2 cellular contexts compared by ENCODE assay signal in the genomic region with DNA sequence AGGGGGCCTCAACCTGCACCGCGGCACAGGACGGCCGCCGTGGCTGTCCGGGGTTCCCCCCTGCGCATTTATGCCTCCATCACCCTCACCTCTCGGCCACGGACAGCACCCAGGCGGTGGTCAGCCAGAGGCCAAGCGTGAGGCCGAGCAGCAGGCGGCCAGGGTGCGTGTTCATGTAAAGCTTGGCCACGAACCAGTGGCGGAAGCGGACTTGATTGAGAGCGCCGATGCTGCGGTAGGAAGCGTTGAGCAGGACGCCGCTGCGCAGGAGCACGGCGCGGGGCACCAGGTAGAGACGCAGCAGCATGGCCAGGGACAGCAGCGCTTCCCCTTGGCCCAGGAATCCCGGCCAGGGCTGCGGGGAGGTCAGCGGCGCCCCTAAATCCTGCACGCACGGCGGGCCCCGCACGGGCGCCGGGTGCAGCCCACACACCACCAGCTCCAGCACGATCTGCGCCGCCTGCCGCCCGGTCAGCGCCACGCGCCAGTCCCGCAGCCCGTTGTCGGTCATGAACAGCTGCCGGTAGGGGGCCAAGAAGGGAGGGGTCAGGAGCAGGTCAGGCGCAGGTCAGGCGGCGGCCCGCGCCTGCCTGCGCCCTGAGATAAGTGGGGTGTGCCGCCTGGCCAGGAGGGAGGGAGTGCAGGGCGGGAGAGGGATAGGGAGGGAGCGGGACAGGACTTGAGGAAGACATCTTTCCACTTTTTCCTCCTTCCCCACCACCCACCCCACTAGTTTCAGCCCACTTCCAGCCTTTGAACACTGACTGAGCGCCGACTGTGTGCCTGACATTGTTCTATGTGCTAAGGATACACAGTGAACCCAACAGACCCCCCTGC.
A peak's percentile ranks its signal among the peaks of the same experiment; 100 is the strongest.
TF ChIP-seq lines count a peak whose summit lies in the region.

No MANE protein-coding gene starts in this region.

TF ChIP-seq in IMR-90, 13 proteins besides CTCF, POLR2A, EP300 and RAD21:
- peak; percentile 89; the same call in 1 of the 2 replicates for TF ChIP-seq MAZ (IDR thresholded peaks at IDR 0.05; ENCODE audit: borderline replicate concordance, low read depth, low read length)
- no peak for TF ChIP-seq MAFK (IDR thresholded peaks at IDR 0.05; ENCODE audit: low read depth, low read length)
- TF ChIP-seq BHLHE40 (IDR thresholded peaks at IDR 0.05; ENCODE audit: low read depth, low read length): peak; percentile 52; the same call in 1 of the 2 replicates
- peak; percentile 77 for TF ChIP-seq SMC3 (IDR thresholded peaks at IDR 0.05; ENCODE audit: low read depth, low read length)

TF ChIP-seq in liver, 16 proteins besides CTCF, POLR2A, EP300 and RAD21:
- no peak for TF ChIP-seq FOXA1 (IDR thresholded peaks at IDR 0.05)
- TF ChIP-seq HNF4A (conservative IDR thresholded peaks at IDR 0.05): no peak
- TF ChIP-seq, protein P1, sequence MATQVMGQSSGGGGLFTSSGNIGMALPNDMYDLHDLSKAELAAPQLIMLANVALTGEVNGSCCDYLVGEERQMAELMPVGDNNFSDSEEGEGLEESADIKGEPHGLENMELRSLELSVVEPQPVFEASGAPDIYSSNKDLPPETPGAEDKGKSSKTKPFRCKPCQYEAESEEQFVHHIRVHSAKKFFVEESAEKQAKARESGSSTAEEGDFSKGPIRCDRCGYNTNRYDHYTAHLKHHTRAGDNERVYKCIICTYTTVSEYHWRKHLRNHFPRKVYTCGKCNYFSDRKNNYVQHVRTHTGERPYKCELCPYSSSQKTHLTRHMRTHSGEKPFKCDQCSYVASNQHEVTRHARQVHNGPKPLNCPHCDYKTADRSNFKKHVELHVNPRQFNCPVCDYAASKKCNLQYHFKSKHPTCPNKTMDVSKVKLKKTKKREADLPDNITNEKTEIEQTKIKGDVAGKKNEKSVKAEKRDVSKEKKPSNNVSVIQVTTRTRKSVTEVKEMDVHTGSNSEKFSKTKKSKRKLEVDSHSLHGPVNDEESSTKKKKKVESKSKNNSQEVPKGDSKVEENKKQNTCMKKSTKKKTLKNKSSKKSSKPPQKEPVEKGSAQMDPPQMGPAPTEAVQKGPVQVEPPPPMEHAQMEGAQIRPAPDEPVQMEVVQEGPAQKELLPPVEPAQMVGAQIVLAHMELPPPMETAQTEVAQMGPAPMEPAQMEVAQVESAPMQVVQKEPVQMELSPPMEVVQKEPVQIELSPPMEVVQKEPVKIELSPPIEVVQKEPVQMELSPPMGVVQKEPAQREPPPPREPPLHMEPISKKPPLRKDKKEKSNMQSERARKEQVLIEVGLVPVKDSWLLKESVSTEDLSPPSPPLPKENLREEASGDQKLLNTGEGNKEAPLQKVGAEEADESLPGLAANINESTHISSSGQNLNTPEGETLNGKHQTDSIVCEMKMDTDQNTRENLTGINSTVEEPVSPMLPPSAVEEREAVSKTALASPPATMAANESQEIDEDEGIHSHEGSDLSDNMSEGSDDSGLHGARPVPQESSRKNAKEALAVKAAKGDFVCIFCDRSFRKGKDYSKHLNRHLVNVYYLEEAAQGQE (IDR thresholded peaks at IDR 0.05): no peak
- no peak for TF ChIP-seq HNF4G (IDR thresholded peaks at IDR 0.05)
- no peak for TF ChIP-seq YY1 (IDR thresholded peaks at IDR 0.05)
- TF ChIP-seq EGR1 (IDR thresholded peaks at IDR 0.05; ENCODE audit: low read depth in 2 of 2): no peak
- no peak for TF ChIP-seq FOXA2 (IDR thresholded peaks at IDR 0.05)
- TF ChIP-seq, protein P2, sequence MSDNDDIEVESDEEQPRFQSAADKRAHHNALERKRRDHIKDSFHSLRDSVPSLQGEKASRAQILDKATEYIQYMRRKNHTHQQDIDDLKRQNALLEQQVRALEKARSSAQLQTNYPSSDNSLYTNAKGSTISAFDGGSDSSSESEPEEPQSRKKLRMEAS (IDR thresholded peaks at IDR 0.05): no peak
- TF ChIP-seq, protein P3, sequence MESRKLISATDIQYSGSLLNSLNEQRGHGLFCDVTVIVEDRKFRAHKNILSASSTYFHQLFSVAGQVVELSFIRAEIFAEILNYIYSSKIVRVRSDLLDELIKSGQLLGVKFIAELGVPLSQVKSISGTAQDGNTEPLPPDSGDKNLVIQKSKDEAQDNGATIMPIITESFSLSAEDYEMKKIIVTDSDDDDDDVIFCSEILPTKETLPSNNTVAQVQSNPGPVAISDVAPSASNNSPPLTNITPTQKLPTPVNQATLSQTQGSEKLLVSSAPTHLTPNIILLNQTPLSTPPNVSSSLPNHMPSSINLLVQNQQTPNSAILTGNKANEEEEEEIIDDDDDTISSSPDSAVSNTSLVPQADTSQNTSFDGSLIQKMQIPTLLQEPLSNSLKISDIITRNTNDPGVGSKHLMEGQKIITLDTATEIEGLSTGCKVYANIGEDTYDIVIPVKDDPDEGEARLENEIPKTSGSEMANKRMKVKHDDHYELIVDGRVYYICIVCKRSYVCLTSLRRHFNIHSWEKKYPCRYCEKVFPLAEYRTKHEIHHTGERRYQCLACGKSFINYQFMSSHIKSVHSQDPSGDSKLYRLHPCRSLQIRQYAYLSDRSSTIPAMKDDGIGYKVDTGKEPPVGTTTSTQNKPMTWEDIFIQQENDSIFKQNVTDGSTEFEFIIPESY (IDR thresholded peaks at IDR 0.05): no peak
- TF ChIP-seq GABPA (IDR thresholded peaks at IDR 0.05 in 1 of 2, conservative IDR thresholded peaks at IDR 0.05 in 1 of 2): no peak
- TF ChIP-seq JUND (IDR thresholded peaks at IDR 0.05): no peak
- TF ChIP-seq, protein P4, sequence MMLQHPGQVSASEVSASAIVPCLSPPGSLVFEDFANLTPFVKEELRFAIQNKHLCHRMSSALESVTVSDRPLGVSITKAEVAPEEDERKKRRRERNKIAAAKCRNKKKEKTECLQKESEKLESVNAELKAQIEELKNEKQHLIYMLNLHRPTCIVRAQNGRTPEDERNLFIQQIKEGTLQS (IDR thresholded peaks at IDR 0.05): no peak
- TF ChIP-seq RXRA (IDR thresholded peaks at IDR 0.05): no peak
- TF ChIP-seq NR2F2 (IDR thresholded peaks at IDR 0.05): no peak
- no peak for TF ChIP-seq TAF1 (conservative IDR thresholded peaks at IDR 0.05)
- TF ChIP-seq SP1 (IDR thresholded peaks at IDR 0.05): no peak
